Comparison of ENCODE assay signal across 8 cellular contexts in the genomic region with DNA sequence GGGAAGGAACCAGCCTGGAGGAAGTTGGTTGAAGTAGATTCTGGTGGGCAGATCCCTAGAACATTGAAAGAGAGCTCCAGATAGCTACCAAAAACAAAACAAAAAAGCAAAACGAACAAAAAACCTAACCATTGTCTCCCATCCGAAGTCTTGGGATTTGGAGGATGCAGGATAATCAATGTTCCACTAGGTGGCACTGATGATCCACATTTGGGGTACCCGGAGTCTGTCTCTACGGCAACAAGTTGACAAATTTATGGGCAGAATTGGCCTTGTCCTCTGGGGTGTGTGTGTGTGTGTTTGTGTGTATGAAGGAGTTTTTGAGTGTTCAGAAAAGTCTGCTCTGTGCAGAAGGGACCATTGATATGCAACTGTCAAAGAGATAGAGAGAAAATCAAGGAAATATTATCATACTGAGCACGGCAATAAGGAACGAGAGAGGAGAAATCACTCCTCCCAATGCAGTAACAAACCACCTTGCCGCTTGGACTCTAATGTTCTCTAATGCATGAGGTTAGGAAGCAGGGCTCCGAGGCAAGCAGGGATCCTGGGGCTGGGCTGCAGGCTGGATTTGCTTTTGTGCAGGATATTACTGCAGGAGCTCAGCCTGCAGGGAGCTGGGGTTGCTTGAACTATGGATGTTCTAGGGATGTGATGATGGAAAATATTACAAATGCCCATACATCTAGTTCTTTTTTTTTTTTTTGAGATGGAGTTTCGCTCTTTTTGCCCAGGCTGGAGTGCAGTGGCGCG. TPM values are rescaled to one million over a fixed set of nuclear protein-coding genes. Genes with fewer than 3 reads are reported as not detected.
DNase-seq lines count a peak whose midpoint lies in the region; ATAC-seq, FAIRE-seq and TF ChIP-seq lines count a peak whose summit lies in the region.

No MANE protein-coding gene starts in this region.

- TF ChIP-seq CTCF in C4-2B (conservative IDR thresholded peaks at IDR 0.05) (peak; percentile 90), OCI-LY7 (conservative IDR thresholded peaks at IDR 0.05; ENCODE audit: low read length) (peak; percentile 91), ovary (IDR thresholded peaks at IDR 0.05) (peak; percentile 51 to 68 (median 67))

- no peak for TF ChIP-seq EP300 in ovary (IDR thresholded peaks at IDR 0.05)

- 30 to 38% (median 32%) methylated on average over 11 of the region's 11 CpGs for WGBS in ovary, 3 donors

- peak; percentile 81 for FAIRE-seq in GM18507 (lab: Jason Lieb, UNC)

- POLR2A ChIA-PET in OCI-LY7 (lab: Charles Lee), result interaction anchor here (0.6 kb wide), 1 partner anchor 130 kb away, joined by 3 read pairs; no protein-coding TSS in a partner anchor

- H3K9me3 Mint-ChIP-seq in activated naive CD4-positive, alpha-beta T cell treated with anti-CD3 and anti-CD28 coated beads, Interleukin-2, amount 10 ng/mL, durations not matched to agents 7 days and 5 days, result no peaks in the 10 kb centered on the region

- no peaks in the 10 kb centered on the region for H3K27me3 ChIP-seq in ovary

- no peaks in the 10 kb centered on the region for H3K9me2 ChIP-seq in OCI-LY7 (ENCODE audit: insufficient read depth, low read length)

- intact Hi-C loops in OCI-LY7 (cut with micrococcal nuclease; ENCODE audit: unreplicated experiment), result loop anchor here (10.0 kb wide), 1 partner anchor 890 kb away; no protein-coding TSS in a partner anchor
- intact Hi-C loops in ovary (cut with DNase I), result no loop called here

- H3K27ac ChIP-seq in C4-2B (no peak overlapping the region), OCI-LY7 (ENCODE audit: low read depth, low read length, poor library complexity, severe bottlenecking) (no peak overlapping the region), ovary (no peak overlapping the region)

- H3K4me2 ChIP-seq in OCI-LY7 (ENCODE audit: low read length), result no peak overlapping the region

- H3K4me3 Mint-ChIP-seq in activated naive CD4-positive, alpha-beta T cell treated with anti-CD3 and anti-CD28 coated beads, Interleukin-2, amount 10 ng/mL, durations not matched to agents 7 days and 5 days, result no peak overlapping the region

- CTCF ChIA-PET in OCI-LY7 (lab: Charles Lee; ENCODE audit: unreplicated experiment), result no interaction called here
- CTCF ChIA-PET in activated naive CD4-positive, alpha-beta T cell treated with anti-CD3 and anti-CD28 coated beads, Interleukin-2, amount 10 ng/mL, durations not matched to agents 7 days and 5 days (lab: Charles Lee), result interaction anchor here (0.6 to 1.5 kb wide), 6 partner anchors 10 to 440 kb away, joined by 3 to 5 read pairs (median 4); no protein-coding TSS in a partner anchor

- TF ChIP-seq POLR2A in ovary (IDR thresholded peaks at IDR 0.05), result no peak

- no peaks in the 10 kb centered on the region for H3K36me3 ChIP-seq in OCI-LY7 (ENCODE audit: insufficient read depth, low read length)
- H3K36me3 ChIP-seq in ovary, result no peaks in the 10 kb centered on the region

- peaks cover 44% of the 10 kb centered on the region for H3K27me3 Mint-ChIP-seq in activated naive CD4-positive, alpha-beta T cell treated with anti-CD3 and anti-CD28 coated beads, Interleukin-2, amount 10 ng/mL, durations not matched to agents 7 days and 5 days

- no peak overlapping the region for H2AFZ ChIP-seq in OCI-LY7 (ENCODE audit: low read length)

- no peaks in the 10 kb centered on the region for H3K79me2 ChIP-seq in OCI-LY7 (ENCODE audit: insufficient read depth, low read depth, low read length)

- H4K20me1 ChIP-seq in OCI-LY7 (ENCODE audit: insufficient read depth, low read length), result no peaks in the 10 kb centered on the region

- H3K27ac Mint-ChIP-seq in activated naive CD4-positive, alpha-beta T cell treated with anti-CD3 and anti-CD28 coated beads, Interleukin-2, amount 10 ng/mL, durations not matched to agents 7 days and 5 days, result no peak overlapping the region

- H3K9me3 ChIP-seq in OCI-LY7 (ENCODE audit: low read length) (no peaks in the 10 kb centered on the region), ovary (no peaks in the 10 kb centered on the region)

- peak; percentile 63 for ATAC-seq in HG03442 (IDR thresholded peaks at IDR 0.05; ENCODE audit: unreplicated experiment)
- no peak for ATAC-seq in HG03280 (IDR thresholded peaks at IDR 0.05; ENCODE audit: unreplicated experiment)

- H3K4me1 Mint-ChIP-seq in activated naive CD4-positive, alpha-beta T cell treated with anti-CD3 and anti-CD28 coated beads, Interleukin-2, amount 10 ng/mL, durations not matched to agents 7 days and 5 days, result peaks cover 8% of the 10 kb centered on the region

- H3K4me3 ChIP-seq in OCI-LY7 (ENCODE audit: low read depth, low read length, poor library complexity, severe bottlenecking) (no peak overlapping the region), ovary (no peak overlapping the region)

- peak; percentile 58 for DNase-seq in GM18507 (ENCODE audit: extremely low spot score, insufficient read length, low read depth)
- peak; percentile 68 for DNase-seq in OCI-LY7 (ENCODE audit: low spot score)
- DNase-seq in activated naive CD4-positive, alpha-beta T cell treated with anti-CD3 and anti-CD28 coated beads, Interleukin-2, amount 10 ng/mL, durations not matched to agents 7 days and 5 days, result peak; percentile 65
- peak; percentile 58 for DNase-seq in glomerular visceral epithelial cell (ENCODE audit: extremely low spot score)
- peak in 2 of 5 donors; percentile 24 to 34 for DNase-seq in ovary

- H3K36me3 Mint-ChIP-seq in activated naive CD4-positive, alpha-beta T cell treated with anti-CD3 and anti-CD28 coated beads, Interleukin-2, amount 10 ng/mL, durations not matched to agents 7 days and 5 days, result no peaks in the 10 kb centered on the region

- BruUV-seq in OCI-LY7 (replicated peaks; lab: Mats Ljungman, UMichigan), result no TSS peak

- H3K4me1 ChIP-seq in OCI-LY7 (ENCODE audit: insufficient read depth, low read length, poor library complexity, severe bottlenecking) (no peaks in the 10 kb centered on the region), ovary (ENCODE audit: insufficient read depth) (no peaks in the 10 kb centered on the region)

RNA-seq across cellular contexts. Expression of a gene that starts 59.8 kb away (rescaled TPM):
- total RNA-seq in OCI-LY7 (2014; rRNA removed; shearing (Covaris generic)), result 4.5 and 7.7 TPM in 2 replicates
- total RNA-seq in OCI-LY7 (2022), result 5.1 and 5.5 TPM in 2 replicates
- total RNA-seq in ovary, result 1 to 10 TPM; 5.3 to 9.6 (median 7.1) TPM
- 1 to 10 TPM in 1 of 2 donors, under 1 TPM in 1; 0.58 to 3.2 TPM for polyA plus RNA-seq in ovary
